ENCODE assay signal across 27 cellular contexts in the genomic region with DNA sequence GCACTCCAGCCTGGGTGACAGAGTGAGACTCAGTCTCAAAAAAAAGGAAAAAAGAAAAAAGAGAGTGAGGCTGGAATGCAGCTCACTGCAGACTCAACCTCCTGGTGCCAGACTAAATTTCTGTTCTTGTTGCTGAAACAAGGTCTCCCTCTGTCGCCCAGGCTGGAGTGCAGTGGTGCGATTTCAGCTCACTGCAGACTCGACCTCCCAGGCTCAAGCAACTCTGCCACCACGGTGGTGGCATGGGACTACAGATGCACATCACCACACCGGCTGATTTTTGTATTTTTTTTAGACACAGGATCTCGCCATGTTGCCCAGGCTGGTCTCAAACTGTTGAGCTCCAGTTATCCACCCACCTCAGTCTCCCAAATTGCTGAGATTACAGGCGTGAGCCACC.
"Had no signal": no experiment of that assay in that cellular context is flagged by ENCODE, and none has a peak within 500 bp of the region (broad histone marks: within the 10 kb centered on the region; RNA-seq: fewer than 3 reads in every experiment).

No MANE protein-coding gene starts in this region.

- H3K36me3 ChIP-seq: ascending aorta, cardiac muscle cell, WERI-Rb-1 had no signal

- H3K4me1 ChIP-seq: ascending aorta had no signal

- H3K4me3 ChIP-seq: ascending aorta, cardiac muscle cell had no signal

- H3K27ac ChIP-seq: ascending aorta, WERI-Rb-1 had no signal

- H3K9me3 ChIP-seq: ascending aorta had no signal

- DNase-seq: activated CD4-positive, alpha-beta memory T cell treated with anti-CD3 and anti-CD28 coated beads, Interleukin-2, amount 10 ng/mL, durations not matched to agents 7 days and 5 days; activated CD4-positive, alpha-beta T cell treated with anti-CD3 and anti-CD28 coated beads for 1 hour; activated CD4-positive, alpha-beta T cell treated with anti-CD3 and anti-CD28 coated beads for 36 hours; activated CD4-positive, alpha-beta T cell treated with anti-CD3 and anti-CD28 coated beads for 48 hours; activated CD4-positive, alpha-beta T cell treated with anti-CD3 and anti-CD28 coated beads, Interleukin-2, amount 10 ng/mL, durations not matched to agents 7 days and 5 days; activated CD4-positive, alpha-beta T cell treated with anti-CD3 and anti-CD28 coated beads, Interleukin-2, amount 50 U/mL, for 48 hours; activated CD4-positive, CD25-positive, alpha-beta regulatory T cell; activated CD8-positive, alpha-beta memory T cell treated with anti-CD3 and anti-CD28 coated beads for 24 hours; activated CD8-positive, alpha-beta memory T cell treated with anti-CD3 and anti-CD28 coated beads, Interleukin-2, amount 50 U/mL, for 48 hours; activated CD8-positive, alpha-beta T cell treated with anti-CD3 and anti-CD28 coated beads, Interleukin-2, amount 10 ng/mL, durations not matched to agents 7 days and 5 days; activated effector memory CD4-positive, alpha-beta T cell treated with Interleukin-2 at 50 U/mL for 16 hours; activated gamma-delta T cell; activated naive CD4-positive, alpha-beta T cell treated with anti-CD3 and anti-CD28 coated beads, Interleukin-2, amount 10 ng/mL, durations not matched to agents 7 days and 5 days; activated naive CD4-positive, alpha-beta T cell treated with Interleukin-2 at 50 U/mL for 16 hours; activated naive CD8-positive, alpha-beta T cell treated with anti-CD3 and anti-CD28 coated beads, Interleukin-2, amount 10 ng/mL, durations not matched to agents 7 days and 5 days; activated naive CD8-positive, alpha-beta T cell treated with anti-CD3 and anti-CD28 coated beads, Interleukin-2, amount 50 U/mL, for 24 hours; activated T-cell treated with anti-CD3 and anti-CD28 coated beads, Interleukin-2, amount 50 U/mL, for 24 hours; activated T-cell treated with anti-CD3 and anti-CD28 coated beads, Interleukin-2, amount 50 U/mL, for 48 hours; anterior cingulate cortex; caudate nucleus; cerebellar nuclear complex; T-helper 1 cell; T-helper 2 cell; T-helper 9 cell; WERI-Rb-1 had no signal

- H3K27me3 ChIP-seq: ascending aorta, cardiac muscle cell had no signal
